1 cellular context compared by ENCODE assay signal in genomic region chr5:14534773-14535172, GRCh38.
TF ChIP-seq lines count a peak whose summit lies in the region.

No MANE protein-coding gene starts in this region.

TF ChIP-seq in GM12878, 131 proteins besides CTCF, POLR2A, EP300 and RAD21 (continued from another document):
- no peak for TF ChIP-seq IRF5 (IDR thresholded peaks at IDR 0.05; ENCODE audit: borderline replicate concordance)
- TF ChIP-seq BMI1 (IDR thresholded peaks at IDR 0.05; ENCODE audit: borderline replicate concordance): no peak
- TF ChIP-seq E2F8 (IDR thresholded peaks at IDR 0.05; ENCODE audit: low read depth, partially characterized antibody): no peak
